8 cellular contexts compared by ENCODE assay signal in the genomic region with DNA sequence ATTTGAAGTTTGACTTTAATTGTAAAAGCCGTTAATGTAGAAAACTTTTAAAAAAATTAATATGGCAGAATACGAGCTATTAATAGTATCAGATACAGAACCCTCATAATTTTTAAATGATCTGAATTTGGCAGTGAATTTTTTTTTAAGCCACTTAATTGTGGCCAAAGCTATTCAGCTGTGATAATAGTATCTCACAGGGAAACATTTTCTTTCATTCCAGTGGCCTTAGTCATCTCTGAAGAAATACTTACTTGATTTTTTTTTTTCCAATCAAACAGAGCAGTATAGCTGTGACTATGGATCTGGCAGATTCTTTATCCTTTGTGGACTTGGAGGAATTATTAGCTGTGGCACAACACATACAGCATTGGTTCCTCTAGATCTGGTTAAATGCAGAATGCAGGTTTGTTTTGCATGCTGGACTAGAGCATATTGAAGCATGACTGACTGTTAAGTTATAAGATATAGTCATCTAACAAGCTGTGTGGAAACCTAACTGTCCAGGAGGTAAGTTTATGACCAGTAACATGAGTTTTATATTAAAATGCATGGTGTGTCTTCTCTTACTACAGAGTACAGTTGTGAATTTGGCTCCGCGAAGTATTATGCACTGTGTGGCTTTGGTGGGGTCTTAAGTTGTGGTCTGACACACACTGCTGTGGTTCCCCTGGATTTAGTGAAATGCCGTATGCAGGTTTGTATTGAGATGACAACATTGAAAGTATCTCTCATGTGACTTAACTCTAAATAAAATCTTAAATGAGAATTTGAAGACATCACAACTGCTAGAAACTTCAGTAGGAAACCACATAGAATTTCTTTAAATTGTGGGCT. TPM values are rescaled to one million over a fixed set of nuclear protein-coding genes. Genes with fewer than 3 reads are reported as not detected.
DNase-seq lines count a peak whose midpoint lies in the region; ATAC-seq and TF ChIP-seq lines count a peak whose summit lies in the region.

No MANE protein-coding gene starts in this region.

- intact Hi-C loops in ascending aorta (cut with DNase I): no loop called here
- intact Hi-C loops in left lung (cut with DNase I): no loop called here
- intact Hi-C loops in thyroid gland (cut with DNase I): no loop called here

- H3K4me3 ChIP-seq in AG04449 (ENCODE audit: low read depth, low read length): peak overlapping the region; percentile 95
- peak overlapping the region; percentile 91 to 99 for H3K4me3 ChIP-seq in ascending aorta
- H3K4me3 ChIP-seq in left lung: peak overlapping the region; percentile 91 to 97
- H3K4me3 ChIP-seq in thyroid gland (replicated peaks in 1 of 3): peak overlapping the region in 2 of 3 donors; percentile 89 to 92

- no peaks in the 10 kb centered on the region for H3K27me3 ChIP-seq in ascending aorta
- no peaks in the 10 kb centered on the region for H3K27me3 ChIP-seq in left lung
- no peaks in the 10 kb centered on the region for H3K27me3 ChIP-seq in thyroid gland

- CTCF ChIA-PET in AG04449 (lab: Yijun Ruan, JAX): interaction anchor here (1.0 to 4.2 kb wide), 6 partner anchors 29 to 104 kb away, joined by 3 to 43 read pairs (median 3); no protein-coding TSS in a partner anchor

- DNase-seq in AG04449 (ENCODE audit: low read depth, low spot score) (peak; percentile 26), HT1080 (ENCODE audit: low read depth) (peak; percentile 60), ascending aorta (ENCODE audit: low spot score in 2 of 2) (no peak), left lung (no peak), thyroid gland (no peak), NCI-H748 (lab: John Stamatoyannopoulos, UW; ENCODE audit: unreplicated experiment) (no peak), SKM-1 treated with dmso at 0.1 percent for 144 hours (lab: John Stamatoyannopoulos, UW; ENCODE audit: unreplicated experiment) (no peak)

- H3K9me3 ChIP-seq in ascending aorta: no peaks in the 10 kb centered on the region
- H3K9me3 ChIP-seq in left lung: no peaks in the 10 kb centered on the region
- no peaks in the 10 kb centered on the region for H3K9me3 ChIP-seq in thyroid gland

- POLR2A ChIA-PET in AG04449 (lab: Yijun Ruan, JAX): interaction anchor here (0.8 to 3.8 kb wide), 3 partner anchors 9 to 20 kb away, joined by 3 to 22 read pairs (median 3); no protein-coding TSS in a partner anchor

- H3K36me3 ChIP-seq in ascending aorta (peaks cover 36 to 38% of the 10 kb centered on the region in 2 donors), left lung (peaks cover 8 to 51% of the 10 kb centered on the region in 2 donors), thyroid gland (peaks cover 29 to 32% of the 10 kb centered on the region in 2 donors)

- H3K27ac ChIP-seq in ascending aorta (peak overlapping the region; percentile 23 to 98), left lung (peak overlapping the region; percentile 96 to 98), thyroid gland (peak overlapping the region in 2 of 3 donors; percentile 97 to 100)

- 42 to 46% methylated on average over 5 of the region's 5 CpGs for WGBS in thyroid gland, 2 donors

- peaks cover 0 to 11% of the 10 kb centered on the region in 2 donors for H3K4me1 ChIP-seq in ascending aorta
- H3K4me1 ChIP-seq in left lung: peaks cover 0 to 27% of the 10 kb centered on the region in 2 donors
- peaks cover 6 to 14% of the 10 kb centered on the region in 2 donors for H3K4me1 ChIP-seq in thyroid gland

- ATAC-seq in left lung (peak; percentile 4), GM21576 (IDR thresholded peaks at IDR 0.05; ENCODE audit: unreplicated experiment) (no peak)

- no peak for TF ChIP-seq CTCF in AG04449 (IDR thresholded peaks at IDR 0.05; ENCODE audit: insufficient read depth, low read length, missing control alignments)
- TF ChIP-seq CTCF in ascending aorta (IDR thresholded peaks at IDR 0.05): no peak
- no peak for TF ChIP-seq CTCF in left lung (IDR thresholded peaks at IDR 0.05)
- no peak for TF ChIP-seq CTCF in thyroid gland (IDR thresholded peaks at IDR 0.05)

- no peak for TF ChIP-seq POLR2A in thyroid gland (IDR thresholded peaks at IDR 0.05)

RNA-seq across cellular contexts. Expression of gene SLC25A3, which starts 1.9 kb away (rescaled TPM):
- 912 and 979 TPM in 2 replicates for total RNA-seq in HT1080 (2014; rRNA removed; shearing (Covaris generic))
- polyA plus RNA-seq in HT1080 (2015; cell fraction: cytosol; rRNA removed): 894 and 967 TPM in 2 replicates
- 768 and 826 TPM in 2 replicates for polyA plus RNA-seq in HT1080 (2015; cell fraction: nucleus; rRNA removed)
- 437 TPM for total RNA-seq in ascending aorta
- 100 to 1,000 TPM; 402 to 517 TPM for total RNA-seq in left lung
- total RNA-seq in thyroid gland: 100 to 1,000 TPM; 439 to 713 (median 472) TPM

RNA-seq across cellular contexts. Expression of gene IKBIP, which starts 49.2 kb away (rescaled TPM):
- total RNA-seq in HT1080 (2014; rRNA removed; shearing (Covaris generic)): 62.7 and 67.1 TPM in 2 replicates
- polyA plus RNA-seq in HT1080 (2015; cell fraction: cytosol; rRNA removed): 73.6 and 84.5 TPM in 2 replicates
- polyA plus RNA-seq in HT1080 (2015; cell fraction: nucleus; rRNA removed): 61.4 and 61.6 TPM in 2 replicates
- total RNA-seq in ascending aorta (12.3 TPM), left lung (10 to 100 TPM; 23.6 to 24.3 TPM), thyroid gland (10 to 100 TPM; 16.8 to 26.2 (median 19.0) TPM)

RNA-seq across cellular contexts. Expression of gene APAF1, which starts 49.7 kb away (rescaled TPM):
- total RNA-seq in HT1080 (2014; rRNA removed; shearing (Covaris generic)): 10.0 and 11.4 TPM in 2 replicates
- polyA plus RNA-seq in HT1080 (2015; cell fraction: cytosol; rRNA removed): 8.2 and 13.2 TPM in 2 replicates
- 19.1 and 21.5 TPM in 2 replicates for polyA plus RNA-seq in HT1080 (2015; cell fraction: nucleus; rRNA removed)
- total RNA-seq in ascending aorta (15.5 TPM), left lung (10 to 100 TPM; 21.1 to 34.5 TPM), thyroid gland (10 to 100 TPM; 11.7 to 17.2 (median 14.2) TPM)

Comparison
In these comparisons a context has a peak if more than half of its experiments do, and no peak if none do; other contexts are left out.
1. DNase-seq: peak in AG04449 (single experiment) and HT1080 (single experiment); none in ascending aorta (0 of 2), left lung (0 of 2), thyroid gland (0 of 2), NCI-H748 (single experiment) and SKM-1 treated with dmso at 0.1 percent for 144 hours (single experiment).
2. Peak in every context shown above with its lines, with median percentiles within 50 percentile points of each other: H3K4me3 ChIP-seq and H3K27ac ChIP-seq.